28 cellular contexts compared by ENCODE assay signal in the genomic region with DNA sequence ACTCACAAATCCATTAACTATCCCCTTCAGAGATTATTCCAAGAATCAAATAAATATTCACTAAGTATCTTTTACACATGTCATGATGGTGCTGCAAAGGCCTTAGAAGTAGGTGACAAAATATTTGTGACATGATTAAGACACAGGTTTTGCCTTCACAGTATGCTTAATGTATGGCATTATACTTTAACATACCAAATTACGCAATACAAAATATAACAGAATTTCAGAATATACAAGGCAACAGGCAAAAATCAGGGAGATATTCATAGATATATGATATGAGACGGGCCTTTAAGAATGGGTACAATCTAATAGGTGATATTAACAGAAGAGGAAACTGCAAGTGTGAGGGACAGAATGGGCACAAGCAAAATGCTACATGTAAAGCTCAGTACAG.
"Had no signal": no experiment of that assay in that cellular context is flagged by ENCODE, and none has a peak within 500 bp of the region (broad histone marks: within the 10 kb centered on the region; RNA-seq: fewer than 3 reads in every experiment).

No MANE protein-coding gene starts in this region.

- H3K27me3 ChIP-seq: colonic mucosa, esophagus squamous epithelium, gastrocnemius medialis, heart right ventricle, left lung had no signal

- H3K36me3 ChIP-seq: colonic mucosa had no signal

- DNase-seq: colonic mucosa; cortex of kidney; effector CD8-positive, alpha-beta T cell; effector memory CD8-positive, alpha-beta T cell; endodermal cell; erythroblast; esophagus squamous epithelium; foreskin fibroblast; foreskin melanocyte; gastrocnemius medialis; glutamatergic neuron; head of caudate nucleus; heart right ventricle; hippocampal formation; left cardiac atrium; left lung; left ventricle myocardium superior; mammary epithelial cell; mesendoderm; midbrain had no signal

- H3K27ac Mint-ChIP-seq: dendritic cell treated with granulocyte-macrophage colony-stimulating factor and Interleukin-4, amounts not matched to agents 40 ng/mL and 50 ng/mL, for 4 days; memory B cell had no signal

- FAIRE-seq: endometrium, islet of Langerhans, keratinocyte had no signal

- H3K4me3 Mint-ChIP-seq: dendritic cell treated with granulocyte-macrophage colony-stimulating factor and Interleukin-4, amounts not matched to agents 40 ng/mL and 50 ng/mL, for 4 days; effector memory CD8-positive, alpha-beta T cell; endodermal cell; memory B cell had no signal

- H3K9me3 ChIP-seq: colonic mucosa, esophagus squamous epithelium, gastrocnemius medialis, heart right ventricle, left lung had no signal

- H3K4me1 ChIP-seq: colonic mucosa, esophagus squamous epithelium, gastrocnemius medialis, heart right ventricle, left lung had no signal

- ATAC-seq: effector memory CD8-positive, alpha-beta T cell; esophagus mucosa; gastrocnemius medialis; heart right ventricle; left cardiac atrium; left lung; left ventricle myocardium superior had no signal

- H3K4me1 Mint-ChIP-seq: memory B cell had no signal

- H3K4me3 ChIP-seq: colonic mucosa, esophagus squamous epithelium, gastrocnemius medialis, heart right ventricle, left lung, lung had no signal

- H3K27ac ChIP-seq: colonic mucosa, epithelial cell of prostate, esophagus squamous epithelium, gastrocnemius medialis, heart right ventricle, left lung had no signal

- H3K9me3 Mint-ChIP-seq: dendritic cell treated with granulocyte-macrophage colony-stimulating factor and Interleukin-4, amounts not matched to agents 40 ng/mL and 50 ng/mL, for 4 days; effector memory CD8-positive, alpha-beta T cell; memory B cell had no signal

- H3K27me3 Mint-ChIP-seq: dendritic cell treated with granulocyte-macrophage colony-stimulating factor and Interleukin-4, amounts not matched to agents 40 ng/mL and 50 ng/mL, for 4 days; effector memory CD8-positive, alpha-beta T cell; memory B cell had no signal
